ENCODE assay signal across 8 cellular contexts in genomic region chr13:31431722-31432137, GRCh38.
DNase-seq lines count a peak whose midpoint lies in the region; ATAC-seq and TF ChIP-seq lines count a peak whose summit lies in the region.

No MANE protein-coding gene starts in this region.

- peak overlapping the region; percentile 12; the same call in 1 of the 2 replicates for H3K27ac ChIP-seq in OCI-LY3 (ENCODE audit: low read length)

- H3K27me3 Mint-ChIP-seq in activated T-helper 2 cell treated with anti-CD3 and anti-CD28 coated beads, Interferon-gamma antibody, Interleukin-2, Interleukin-4, amounts not matched to agents 10 μg/mL and 5 μg/mL and 100 μg/mL, durations not matched to agents 14 hours and 24 hours and 36 hours (ENCODE audit: low read depth), result peaks cover 1% of the 10 kb centered on the region

- H3K9me3 Mint-ChIP-seq in activated T-helper 2 cell treated with anti-CD3 and anti-CD28 coated beads, Interferon-gamma antibody, Interleukin-2, Interleukin-4, amounts not matched to agents 10 μg/mL and 5 μg/mL and 100 μg/mL, durations not matched to agents 14 hours and 24 hours and 36 hours, result no peaks in the 10 kb centered on the region

- no peaks in the 10 kb centered on the region for H3K4me1 Mint-ChIP-seq in activated T-helper 2 cell treated with anti-CD3 and anti-CD28 coated beads, Interferon-gamma antibody, Interleukin-2, Interleukin-4, amounts not matched to agents 10 μg/mL and 5 μg/mL and 100 μg/mL, durations not matched to agents 14 hours and 24 hours and 36 hours (ENCODE audit: low read depth)

- intact Hi-C loops in activated T-helper 2 cell treated with anti-CD3 and anti-CD28 coated beads, Interferon-gamma antibody, Interleukin-2, Interleukin-4, amounts not matched to agents 10 μg/mL and 5 μg/mL and 100 μg/mL, durations not matched to agents 14 hours and 24 hours and 36 hours (cut with micrococcal nuclease), result loop anchor here (1.0 kb wide), 1 partner anchor 311 kb away; no protein-coding TSS in a partner anchor
- intact Hi-C loops in Right ventricle myocardium superior (cut with DNase I) (loop anchor here (5.0 kb wide), 1 partner anchor 311 kb away; no protein-coding TSS in a partner anchor), sciatic nerve (cut with DNase I) (no loop called here)

- H3K4me3 Mint-ChIP-seq in activated T-helper 2 cell treated with anti-CD3 and anti-CD28 coated beads, Interferon-gamma antibody, Interleukin-2, Interleukin-4, amounts not matched to agents 10 μg/mL and 5 μg/mL and 100 μg/mL, durations not matched to agents 14 hours and 24 hours and 36 hours (ENCODE audit: low read depth), result no peak overlapping the region

- ATAC-seq in HG02798 (IDR thresholded peaks at IDR 0.05; ENCODE audit: poor library complexity, unreplicated experiment), result peak; percentile 65
- ATAC-seq in Right ventricle myocardium superior (ENCODE audit: poor library complexity), result peak; percentile 81
- peak; percentile 65 for ATAC-seq in sciatic nerve
- ATAC-seq in HG02884 (IDR thresholded peaks at IDR 0.05; ENCODE audit: unreplicated experiment), result no peak

- no peaks in the 10 kb centered on the region for H3K9me3 ChIP-seq in OCI-LY3 (ENCODE audit: insufficient read depth, low read length)

- H3K79me2 ChIP-seq in OCI-LY3 (ENCODE audit: low read length), result no peaks in the 10 kb centered on the region

- H3K36me3 ChIP-seq in OCI-LY3 (replicated peaks; ENCODE audit: low read depth, low read length), result no peaks in the 10 kb centered on the region

- no peaks in the 10 kb centered on the region for H4K20me1 ChIP-seq in OCI-LY3 (ENCODE audit: insufficient read depth, low read length)

- H2AFZ ChIP-seq in OCI-LY3 (ENCODE audit: low read depth, low read length), result peak overlapping the region; percentile 87

- no peak overlapping the region for H3K27ac Mint-ChIP-seq in activated T-helper 2 cell treated with anti-CD3 and anti-CD28 coated beads, Interferon-gamma antibody, Interleukin-2, Interleukin-4, amounts not matched to agents 10 μg/mL and 5 μg/mL and 100 μg/mL, durations not matched to agents 14 hours and 24 hours and 36 hours

- H3K4me3 ChIP-seq in OCI-LY3 (ENCODE audit: low read length), result peak overlapping the region; percentile 49

- H3K9ac ChIP-seq in OCI-LY3 (ENCODE audit: low read length), result peak overlapping the region; percentile 33

- TF ChIP-seq CTCF in OCI-LY3 (IDR thresholded peaks at IDR 0.05; ENCODE audit: low read depth, low read length), result peak; percentile 73

- no peaks in the 10 kb centered on the region for H3K36me3 Mint-ChIP-seq in activated T-helper 2 cell treated with anti-CD3 and anti-CD28 coated beads, Interferon-gamma antibody, Interleukin-2, Interleukin-4, amounts not matched to agents 10 μg/mL and 5 μg/mL and 100 μg/mL, durations not matched to agents 14 hours and 24 hours and 36 hours (ENCODE audit: low read depth)

- H3K4me2 ChIP-seq in OCI-LY3 (ENCODE audit: low read length), result peak overlapping the region; percentile 63

- 0 out of 2 replicates have a peak, but pooled peaks cover 5% of the 10 kb centered on the region for H3K27me3 ChIP-seq in OCI-LY3 (ENCODE audit: low read depth, low read length)

- peaks cover 40% of the 10 kb centered on the region for H3K4me1 ChIP-seq in OCI-LY3 (ENCODE audit: low read length)

- DNase-seq in DMS 273 (lab: John Stamatoyannopoulos, UW; ENCODE audit: unreplicated experiment) (peak; percentile 69), DMS 273 treated with DMSO at 0.1 percent for 48 hours (lab: John Stamatoyannopoulos, UW) (no peak), Right ventricle myocardium superior (peak; percentile 59), sciatic nerve (ENCODE audit: low spot score) (peak; percentile 64)
- DNase-seq in activated T-helper 2 cell treated with anti-CD3 and anti-CD28 coated beads, Interferon-gamma antibody, Interleukin-2, Interleukin-4, amounts not matched to agents 10 μg/mL and 5 μg/mL and 100 μg/mL, durations not matched to agents 14 hours and 24 hours and 36 hours (ENCODE audit: low spot score), result peak; percentile 15
